8 cellular contexts compared by ENCODE assay signal in genomic region chr19:50329926-50330294, GRCh38. TPM values are rescaled to one million over a fixed set of nuclear protein-coding genes. Genes with fewer than 3 reads are reported as not detected.
DNase-seq lines count a peak whose midpoint lies in the region; ATAC-seq and TF ChIP-seq lines count a peak whose summit lies in the region.
"Not testable (repeated sequence)": the region's sequence is repeated elsewhere in the genome, so short reads cannot be mapped to it uniquely, and the experiment has no call there.

No MANE protein-coding gene starts in this region.

- H2AFZ ChIP-seq in hepatocyte: peak overlapping the region; percentile 63

- H3K4me3 Mint-ChIP-seq in activated T-cell treated with anti-CD3 and anti-CD28 coated beads, Interleukin-2, amount 50 U/mL, for 72 hours: peak overlapping the region; percentile 85 to 94
- H3K4me3 Mint-ChIP-seq in chondrocyte (ENCODE audit: unreplicated experiment): peak overlapping the region; percentile 70
- H3K4me3 Mint-ChIP-seq in naive thymus-derived CD8-positive, alpha-beta T cell: peak overlapping the region; percentile 64 to 91 (median 79)

- H4K20me1 ChIP-seq in hepatocyte (ENCODE audit: insufficient read depth, poor library complexity, severe bottlenecking): not testable (repeated sequence)

- H3K27ac ChIP-seq in A673 (ENCODE audit: low read depth, low read length, poor library complexity, severe bottlenecking) (peak overlapping the region; percentile 40), RWPE1 (peak overlapping the region; percentile 56), hepatocyte (peak overlapping the region; percentile 76), spleen (peak overlapping the region in 6 of 8 donors; percentile 43 to 87 (median 69))

- peaks cover 25% of the 10 kb centered on the region for H3K27me3 ChIP-seq in A673 (replicated peaks; ENCODE audit: insufficient read depth, low read depth, low read length, poor library complexity)
- H3K27me3 ChIP-seq in H7 (ENCODE audit: control insufficient read depth, insufficient read depth, low read length): peaks cover 23% of the 10 kb centered on the region
- peaks cover 30% of the 10 kb centered on the region for H3K27me3 ChIP-seq in hepatocyte
- peaks cover 0 to 99% (median 60%) of the 10 kb centered on the region in 7 donors for H3K27me3 ChIP-seq in spleen (replicated peaks in 1 of 7)

- POLR2A ChIA-PET in A673 (lab: Charles Lee; ENCODE audit: low non-redundant PET); RWPE1 (lab: Yijun Ruan, JAX; ENCODE audit: low non-redundant PET); naive thymus-derived CD8-positive, alpha-beta T cell (lab: Charles Lee): not testable (repeated sequence)

- not testable (repeated sequence) for ATAC-seq in activated T-cell treated with anti-CD3 and anti-CD28 coated beads, Interleukin-2, amount 50 U/mL, for 72 hours (replicated peaks in 1 of 2); naive thymus-derived CD8-positive, alpha-beta T cell

- H3K4me1 Mint-ChIP-seq in activated T-cell treated with anti-CD3 and anti-CD28 coated beads, Interleukin-2, amount 50 U/mL, for 72 hours (ENCODE audit: low read depth): peaks cover 75% of the 10 kb centered on the region
- H3K4me1 Mint-ChIP-seq in chondrocyte (ENCODE audit: low read depth): peaks cover 59% of the 10 kb centered on the region
- peaks cover 35 to 72% (median 61%) of the 10 kb centered on the region in 4 donors for H3K4me1 Mint-ChIP-seq in naive thymus-derived CD8-positive, alpha-beta T cell

- CTCF ChIA-PET in A673 (lab: Charles Lee): interaction anchor here (1.0 kb wide), 1 partner anchor 27 kb away, joined by 3 read pairs; no protein-coding TSS in a partner anchor
- CTCF ChIA-PET in RWPE1 (lab: Yijun Ruan, JAX): not testable (repeated sequence)

- not testable (repeated sequence) for DNase-seq in A673 (ENCODE audit: low spot score); H7; RWPE1 (ENCODE audit: low spot score); activated T-cell treated with anti-CD3 and anti-CD28 coated beads, Interleukin-2, amount 50 U/mL, for 72 hours; hepatocyte (ENCODE audit: low spot score); spleen
- DNase-seq in chondrocyte (ENCODE audit: low spot score): peak; percentile 65
- peak in 1 of 10 donors; percentile 52 for DNase-seq in naive thymus-derived CD8-positive, alpha-beta T cell

- intact Hi-C loops in A673 (cut with micrococcal nuclease; ENCODE audit: unreplicated experiment): loop anchor here (2.0 kb wide), 1 partner anchor 77 kb away; no protein-coding TSS in a partner anchor
- intact Hi-C loops in spleen (cut with DNase I; ENCODE audit: low total_unique reads): not testable (repeated sequence)

- H3K9me3 Mint-ChIP-seq in activated T-cell treated with anti-CD3 and anti-CD28 coated beads, Interleukin-2, amount 50 U/mL, for 72 hours; chondrocyte (ENCODE audit: low read depth): not testable (repeated sequence)
- H3K9me3 Mint-ChIP-seq in naive thymus-derived CD8-positive, alpha-beta T cell: peaks cover 0 to 26% (median 7%) of the 10 kb centered on the region in 9 donors

- not testable (repeated sequence) for TF ChIP-seq CTCF in A673 (conservative IDR thresholded peaks at IDR 0.05; ENCODE audit: low read depth, low read length); RWPE1 (conservative IDR thresholded peaks at IDR 0.05; ENCODE audit: low read depth); chondrocyte (IDR thresholded peaks at IDR 0.05); hepatocyte (IDR thresholded peaks at IDR 0.05; ENCODE audit: poor library complexity); spleen (IDR thresholded peaks at IDR 0.05 in 8 of 11, conservative IDR thresholded peaks at IDR 0.05 in 3 of 11)

- WGBS in hepatocyte (ENCODE audit: low lambda C conversion rate, missing lambda C conversion rate): 32% methylated on average over 18 of the region's 18 CpGs
- WGBS in spleen, 5 donors: 17 to 24% (median 18%) methylated on average over 18 of the region's 18 CpGs

- peaks cover 12 to 18% of the 10 kb centered on the region in 2 donors for H3K36me3 Mint-ChIP-seq in activated T-cell treated with anti-CD3 and anti-CD28 coated beads, Interleukin-2, amount 50 U/mL, for 72 hours (ENCODE audit: insufficient read depth in 2 of 2)
- not testable (repeated sequence) for H3K36me3 Mint-ChIP-seq in chondrocyte (ENCODE audit: low read depth)
- H3K36me3 Mint-ChIP-seq in naive thymus-derived CD8-positive, alpha-beta T cell: peaks cover 2 to 12% (median 6%) of the 10 kb centered on the region in 3 donors

- not testable (repeated sequence) for H3K79me2 ChIP-seq in hepatocyte

- not testable (repeated sequence) for BruUV-seq in A673 (replicated peaks; lab: Mats Ljungman, UMichigan)

- H3K4me3 ChIP-seq in A673 (ENCODE audit: low read depth, low read length, poor library complexity, severe bottlenecking) (peak overlapping the region; percentile 41), H7 (ENCODE audit: insufficient read depth, low read depth, low read length) (peak overlapping the region; percentile 65), spleen (peak overlapping the region in 4 of 8 donors; percentile 23 to 75 (median 35))
- not testable (repeated sequence) for H3K4me3 ChIP-seq in hepatocyte

- peaks cover 54% of the 10 kb centered on the region for H3K27me3 Mint-ChIP-seq in activated T-cell treated with anti-CD3 and anti-CD28 coated beads, Interleukin-2, amount 50 U/mL, for 72 hours (ENCODE audit: low read depth)
- peaks cover 22% of the 10 kb centered on the region for H3K27me3 Mint-ChIP-seq in chondrocyte (ENCODE audit: low read depth)
- peaks cover 16 to 74% (median 50%) of the 10 kb centered on the region in 5 donors for H3K27me3 Mint-ChIP-seq in naive thymus-derived CD8-positive, alpha-beta T cell

- H3K9me3 ChIP-seq in A673 (ENCODE audit: low read depth, low read length, poor library complexity, severe bottlenecking); hepatocyte (ENCODE audit: low read depth): not testable (repeated sequence)
- peaks cover 0 to 29% (median 0%) of the 10 kb centered on the region in 8 donors for H3K9me3 ChIP-seq in spleen

- TF ChIP-seq POLR2A in spleen (IDR thresholded peaks at IDR 0.05): not testable (repeated sequence)

- H3K4me1 ChIP-seq in A673 (ENCODE audit: insufficient read depth, low read length, poor library complexity, severe bottlenecking) (peaks cover 15% of the 10 kb centered on the region), hepatocyte (ENCODE audit: insufficient read depth) (peaks cover 25% of the 10 kb centered on the region), spleen (peaks cover 6 to 93% (median 65%) of the 10 kb centered on the region in 6 donors)

- H3K27ac Mint-ChIP-seq in activated T-cell treated with anti-CD3 and anti-CD28 coated beads, Interleukin-2, amount 50 U/mL, for 72 hours: peak overlapping the region; percentile 94
- H3K27ac Mint-ChIP-seq in chondrocyte (ENCODE audit: unreplicated experiment): peak overlapping the region; percentile 86
- H3K27ac Mint-ChIP-seq in naive thymus-derived CD8-positive, alpha-beta T cell: peak overlapping the region in 8 of 10 donors; percentile 54 to 88 (median 72)

- not testable (repeated sequence) for H3K36me3 ChIP-seq in A673 (ENCODE audit: insufficient read depth, low read length, poor library complexity, severe bottlenecking); H7 (replicated peaks; ENCODE audit: control insufficient read depth, insufficient read depth, low read length); hepatocyte (replicated peaks; ENCODE audit: insufficient read depth, low read depth); spleen

- peak overlapping the region; percentile 90 for H3K4me2 ChIP-seq in hepatocyte

- H3K9me2 ChIP-seq in hepatocyte (replicated peaks; ENCODE audit: insufficient read depth): not testable (repeated sequence)

RNA-seq across cellular contexts. Expression of gene KCNC3, which starts 0.7 kb away (rescaled TPM):
- total RNA-seq in A673 (2021) (6.4 and 6.7 TPM in 2 replicates), chondrocyte (4.9 to 9.3 TPM (median 8.9 TPM) in 3 replicates), hepatocyte (0.24 and 0.40 TPM in 2 replicates), spleen (10 to 100 TPM in 2 of 7 donors, 1 to 10 TPM in 5; 2.6 to 20.8 (median 7.1) TPM)
- total RNA-seq in H7 (2014; rRNA removed; shearing (Covaris generic)): 0.14 and 0.37 TPM in 2 replicates
- 1 to 10 TPM; 5.2 to 8.3 TPM for total RNA-seq in activated T-cell treated with anti-CD3 and anti-CD28 coated beads, Interleukin-2, amount 50 U/mL, for 72 hours
- polyA plus RNA-seq in hepatocyte (1.5 and 1.6 TPM in 2 replicates), spleen (1 to 10 TPM in 1 of 3 donors, under 1 TPM in 2; 0.72 to 2.6 (median 0.74) TPM)
- under 1 TPM; 0.73 to 0.80 TPM for total RNA-seq in naive thymus-derived CD8-positive, alpha-beta T cell
- polyA plus RNA-seq in naive thymus-derived CD8-positive, alpha-beta T cell: not detected

RNA-seq across cellular contexts. Expression of gene NAPSA, which starts 35.5 kb away (rescaled TPM):
- total RNA-seq in A673 (2021): 0.47 and 0.63 TPM in 2 replicates
- 0.44 and 0.59 TPM in 2 replicates for total RNA-seq in H7 (2014; rRNA removed; shearing (Covaris generic))
- total RNA-seq in activated T-cell treated with anti-CD3 and anti-CD28 coated beads, Interleukin-2, amount 50 U/mL, for 72 hours: 10 to 100 TPM; 43.2 to 53.3 TPM
- total RNA-seq in chondrocyte: 0.27 to 0.74 TPM (median 0.55 TPM) in 3 replicates
- total RNA-seq in hepatocyte: 7.3 and 12.4 TPM in 2 replicates
- 2.7 and 12.1 TPM in 2 replicates for polyA plus RNA-seq in hepatocyte
- total RNA-seq in naive thymus-derived CD8-positive, alpha-beta T cell: 1 to 10 TPM; 6.4 to 9.7 TPM
- 1 to 10 TPM in 2 of 3 donors, under 1 TPM in 1; 0.37 to 2.0 (median 1.3) TPM for polyA plus RNA-seq in naive thymus-derived CD8-positive, alpha-beta T cell
- total RNA-seq in spleen: 1 to 10 TPM; 1.5 to 3.4 (median 2.3) TPM
- 1 to 10 TPM; 4.5 to 6.4 (median 5.0) TPM for polyA plus RNA-seq in spleen

RNA-seq across cellular contexts. Expression of gene NR1H2, which starts 46.3 kb away (rescaled TPM):
- 42.7 and 45.0 TPM in 2 replicates for total RNA-seq in A673 (2021)
- total RNA-seq in H7 (2014; rRNA removed; shearing (Covaris generic)): 73.7 and 90.1 TPM in 2 replicates
- total RNA-seq in activated T-cell treated with anti-CD3 and anti-CD28 coated beads, Interleukin-2, amount 50 U/mL, for 72 hours: 10 to 100 TPM; 68.2 to 80.1 TPM
- total RNA-seq in chondrocyte: 47.7 to 48.9 TPM (median 48.3 TPM) in 3 replicates
- 41.4 and 53.2 TPM in 2 replicates for total RNA-seq in hepatocyte
- 55.9 and 62.9 TPM in 2 replicates for polyA plus RNA-seq in hepatocyte
- 100 to 1,000 TPM; 106 to 107 TPM for total RNA-seq in naive thymus-derived CD8-positive, alpha-beta T cell
- polyA plus RNA-seq in naive thymus-derived CD8-positive, alpha-beta T cell: 100 to 1,000 TPM in 1 of 3 donors, 10 to 100 TPM in 2; 69.6 to 100 (median 86.7) TPM
- 10 to 100 TPM; 59.9 to 96.0 (median 84.8) TPM for total RNA-seq in spleen
- polyA plus RNA-seq in spleen: 10 to 100 TPM; 53.1 to 75.5 (median 55.8) TPM

RNA-seq across cellular contexts. Expression of gene POLD1, which starts 54.2 kb away (rescaled TPM):
- total RNA-seq in A673 (2021) (143 and 155 TPM in 2 replicates), chondrocyte (15.7 to 37.2 TPM (median 15.8 TPM) in 3 replicates), hepatocyte (13.6 and 18.2 TPM in 2 replicates), spleen (10 to 100 TPM; 26.5 to 39.9 (median 28.2) TPM)
- 167 and 185 TPM in 2 replicates for total RNA-seq in H7 (2014; rRNA removed; shearing (Covaris generic))
- 100 to 1,000 TPM; 133 to 162 TPM for total RNA-seq in activated T-cell treated with anti-CD3 and anti-CD28 coated beads, Interleukin-2, amount 50 U/mL, for 72 hours
- polyA plus RNA-seq in hepatocyte (32.6 and 40.4 TPM in 2 replicates), spleen (10 to 100 TPM; 50.9 to 66.6 (median 66.5) TPM)
- 10 to 100 TPM; 38.4 to 40.8 TPM for total RNA-seq in naive thymus-derived CD8-positive, alpha-beta T cell
- 10 to 100 TPM; 26.0 to 34.4 (median 33.8) TPM for polyA plus RNA-seq in naive thymus-derived CD8-positive, alpha-beta T cell
